Comparison of ENCODE assay signal across 8 cellular contexts in genomic region chr6:53300656-53301551, GRCh38. TPM values are rescaled to one million over a fixed set of nuclear protein-coding genes. Genes with fewer than 3 reads are reported as not detected.
DNase-seq lines count a peak whose midpoint lies in the region; ATAC-seq and TF ChIP-seq lines count a peak whose summit lies in the region.

No MANE protein-coding gene starts in this region.

- peak; percentile 44 for DNase-seq in T-helper 22 cell (ENCODE audit: low read depth)
- peak; percentile 95 for DNase-seq in pons (ENCODE audit: low spot score)
- DNase-seq in SHP77 treated with DMSO at 0.1 percent for 48 hours (lab: John Stamatoyannopoulos, UW), result no peak
- no peak for DNase-seq in GM10266 (ENCODE audit: extremely low spot score)
- DNase-seq in activated CD4-positive, CD25-positive, alpha-beta regulatory T cell (lab: John Stamatoyannopoulos, UW), result no peak

- ATAC-seq in GM18511 (IDR thresholded peaks at IDR 0.05; ENCODE audit: unreplicated experiment) (peak; percentile 60), esophagus mucosa (peak; percentile 22), HG03045 (IDR thresholded peaks at IDR 0.05; ENCODE audit: unreplicated experiment) (no peak)

- TF ChIP-seq CTCF in GM10266 (IDR thresholded peaks at IDR 0.05; ENCODE audit: control insufficient read depth, insufficient read depth, low read depth, missing control alignments), result no peak

RNA-seq across cellular contexts. Expression of gene ELOVL5, which starts 47.8 kb away (rescaled TPM):
- 33.1 TPM for total RNA-seq in esophagus mucosa

Comparison
In these comparisons a context has a peak if more than half of its experiments do, and no peak if none do; other contexts are left out.
1. DNase-seq: peak in T-helper 22 cell (single experiment) and pons (single experiment); none in SHP77 treated with DMSO at 0.1 percent for 48 hours (single experiment), GM10266 (single experiment) and activated CD4-positive, CD25-positive, alpha-beta regulatory T cell (0 of 4).